ENCODE assay signal across 30 cellular contexts in the genomic region with DNA sequence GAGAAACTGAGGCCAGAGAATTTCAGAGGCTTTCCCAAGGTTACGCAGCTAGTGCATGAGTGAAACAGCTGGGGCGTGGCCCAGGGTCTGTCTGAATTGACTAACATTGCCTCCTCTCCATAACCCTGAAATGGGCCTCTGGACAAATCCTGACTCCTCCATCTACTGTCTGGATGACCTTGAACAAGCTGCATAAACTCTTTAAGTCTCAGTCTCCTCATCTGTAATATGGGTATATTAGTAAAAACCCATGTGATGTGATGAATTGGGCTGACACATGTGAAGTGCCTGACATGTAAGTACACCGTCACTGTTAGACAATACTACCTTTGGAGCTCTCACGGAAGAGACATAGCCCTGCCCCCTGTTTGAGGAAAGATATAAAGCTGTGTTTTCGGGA. TPM values are rescaled to one million over a fixed set of nuclear protein-coding genes. Genes with fewer than 3 reads are reported as not detected.
"Had no signal": no experiment of that assay in that cellular context is flagged by ENCODE, and none has a peak within 500 bp of the region (broad histone marks: within the 10 kb centered on the region; RNA-seq: fewer than 3 reads in every experiment).

No MANE protein-coding gene starts in this region.

- ATAC-seq: mucosa of descending colon; natural killer cell treated with Interleukin-12 subunit alpha and Interleukin-12 subunit beta and Interleukin-15 and Interleukin-18, amount 100 ng/mL, for 72 hours; stimulated activated effector memory CD8-positive, alpha-beta T cell treated with anti-CD3 and anti-CD28 coated beads, Interleukin-12 subunit alpha, Interleukin-12 subunit beta, amount 100 ng/mL, for 72 hours; stimulated activated naive CD8-positive, alpha-beta T cell treated with anti-CD3 and anti-CD28 coated beads, Interleukin-15, Interleukin-2, amounts not matched to agents 100 U/mL and 50 U/mL, for 24 hours had no signal

- H3K9me3 ChIP-seq: colonic mucosa, esophagus squamous epithelium, mucosa of descending colon, sigmoid colon, testis, tibial artery had no signal

- H3K27me3 ChIP-seq: colonic mucosa, esophagus squamous epithelium, sigmoid colon, testis, tibial artery had no signal

- H3K27ac Mint-ChIP-seq: memory B cell; mesothelial cell of epicardium; naive B cell; progenitor cell of endocrine pancreas; stimulated activated effector memory CD8-positive, alpha-beta T cell treated with anti-CD3 and anti-CD28 coated beads, Interleukin-12 subunit alpha, Interleukin-12 subunit beta, amount 100 ng/mL, for 72 hours; type B pancreatic cell had no signal

- H3K27me3 Mint-ChIP-seq: memory B cell; naive B cell; natural killer cell treated with Interleukin-12 subunit alpha and Interleukin-12 subunit beta and Interleukin-15 and Interleukin-18, amount 100 ng/mL, for 72 hours; type B pancreatic cell had no signal

- H2AFZ ChIP-seq: parathyroid adenoma had no signal

- H3K4me3 Mint-ChIP-seq: immature natural killer cell; memory B cell; mesothelial cell of epicardium; naive B cell; natural killer cell treated with Interleukin-12 subunit alpha and Interleukin-12 subunit beta and Interleukin-15 and Interleukin-18, amount 100 ng/mL, for 72 hours; neural crest cell; stimulated activated effector memory CD8-positive, alpha-beta T cell treated with anti-CD3 and anti-CD28 coated beads, Interleukin-12 subunit alpha, Interleukin-12 subunit beta, amount 100 ng/mL, for 72 hours; type B pancreatic cell had no signal

- DNase-seq: colonic mucosa; dermis blood vessel endothelial cell; effector memory CD4-positive, alpha-beta T cell; esophagus squamous epithelium; foreskin melanocyte; hypothalamus; immature natural killer cell; islet precursor cell; kidney glomerular epithelial cell; naive B cell; sigmoid colon; stimulated activated CD4-positive, alpha-beta T cell treated with anti-CD3 and anti-CD28 coated beads, Interleukin-2, amount 100 ng/mL, for 24 hours; stimulated activated CD4-positive, alpha-beta T cell treated with anti-CD3 and anti-CD28 coated beads, Interleukin-4, amount 100 ng/mL, for 24 hours; stimulated activated naive CD8-positive, alpha-beta T cell treated with anti-CD3 and anti-CD28 coated beads, Interleukin-15, Interleukin-2, amounts not matched to agents 100 U/mL and 50 U/mL, for 24 hours; substantia nigra; testis; tibial artery had no signal

- H3K4me3 ChIP-seq: colonic mucosa, esophagus squamous epithelium, lung, mucosa of descending colon, sigmoid colon, testis, tibial artery had no signal

- H3K4me1 ChIP-seq: colonic mucosa, parathyroid adenoma had no signal

- H3K27ac ChIP-seq: colonic mucosa, esophagus squamous epithelium, parathyroid adenoma, sigmoid colon, testis, tibial artery had no signal

- FAIRE-seq: endothelial cell of umbilical vein had no signal

- H3K9ac ChIP-seq: parathyroid adenoma had no signal

- H3K36me3 ChIP-seq: colonic mucosa, esophagus squamous epithelium, sigmoid colon, tibial artery had no signal

- H3K36me3 Mint-ChIP-seq: immature natural killer cell; memory B cell; mesothelial cell of epicardium; naive B cell; natural killer cell treated with Interleukin-12 subunit alpha and Interleukin-12 subunit beta and Interleukin-15 and Interleukin-18, amount 100 ng/mL, for 72 hours; stimulated activated effector memory CD8-positive, alpha-beta T cell treated with anti-CD3 and anti-CD28 coated beads, Interleukin-12 subunit alpha, Interleukin-12 subunit beta, amount 100 ng/mL, for 72 hours; type B pancreatic cell had no signal

- H3K79me2 ChIP-seq: parathyroid adenoma had no signal

- H3K9me3 Mint-ChIP-seq: immature natural killer cell; memory B cell; mesothelial cell of epicardium; naive B cell; natural killer cell treated with Interleukin-12 subunit alpha and Interleukin-12 subunit beta and Interleukin-15 and Interleukin-18, amount 100 ng/mL, for 72 hours; neural crest cell; stimulated activated effector memory CD8-positive, alpha-beta T cell treated with anti-CD3 and anti-CD28 coated beads, Interleukin-12 subunit alpha, Interleukin-12 subunit beta, amount 100 ng/mL, for 72 hours; type B pancreatic cell had no signal

RNA-seq across cellular contexts. Expression of a gene that starts 12.3 kb away (rescaled TPM):
- total RNA-seq: chondrocyte, endothelial cell of umbilical vein, epithelial cell of proximal tubule, neural crest cell, progenitor cell of endocrine pancreas had no signal
